9 cellular contexts compared by ENCODE assay signal in the genomic region with DNA sequence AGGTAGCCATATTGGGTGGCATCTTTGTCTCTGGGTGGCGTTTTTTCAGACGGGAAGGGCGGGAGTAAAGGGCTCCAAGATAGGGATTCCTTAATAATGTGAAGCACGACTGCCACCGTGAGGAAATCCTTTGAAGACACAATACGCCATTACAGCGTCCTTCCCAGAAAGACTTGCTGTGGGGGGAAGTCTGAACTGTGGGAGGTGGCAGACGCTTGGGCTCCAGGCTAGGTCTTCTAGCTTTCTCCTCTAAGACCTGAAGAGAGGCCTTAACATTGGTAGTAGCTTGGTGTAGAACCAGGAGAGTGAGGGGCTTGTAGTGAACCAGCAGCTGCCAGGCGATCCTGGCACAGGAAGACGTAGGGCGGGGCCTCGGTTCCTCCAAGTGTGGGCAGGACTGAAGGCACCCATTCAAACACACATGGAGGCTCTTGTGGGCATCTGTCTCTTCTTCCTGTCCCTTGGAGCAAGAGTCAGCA.
A peak's percentile ranks its signal among the peaks of the same experiment; 100 is the strongest.
DNase-seq lines count a peak whose midpoint lies in the region; ATAC-seq and TF ChIP-seq lines count a peak whose summit lies in the region.
"Had no signal": no experiment of that assay in that cellular context is flagged by ENCODE, and none has a peak within 500 bp of the region (broad histone marks: within the 10 kb centered on the region; RNA-seq: fewer than 3 reads in every experiment).

No MANE protein-coding gene starts in this region.

- H3K27ac ChIP-seq in caudate nucleus (ENCODE audit: low read depth, low read length) (peak overlapping the region; percentile 97), psoas muscle (peak overlapping the region; percentile 88)

- no peaks in the 10 kb centered on the region for H3K27me3 ChIP-seq in psoas muscle (ENCODE audit: insufficient read depth in 3 of 3, low read length in 2 of 3)

- peak in 25 of 61 donors; percentile 36 to 91 (median 71) for DNase-seq in caudate nucleus (lab: John Stamatoyannopoulos, UW)
- DNase-seq in psoas muscle: peak; percentile 69 to 88
- no peak for DNase-seq in superior temporal gyrus (ENCODE audit: extremely low spot score)
- DNase-seq in activated CD4-positive, alpha-beta T cell treated with anti-CD3 and anti-CD28 coated beads, Interleukin-2, amount 50 U/mL, for 1 hour: no peak
- no peak for DNase-seq in stimulated activated CD4-positive, alpha-beta T cell treated with anti-CD3 and anti-CD28 coated beads, Interleukin-1b, Interleukin-23, amount 100 ng/mL, for 48 hours
- no peak for DNase-seq in NCI-H1694 (lab: John Stamatoyannopoulos, UW)

- H3K4me1 ChIP-seq in psoas muscle: no peaks in the 10 kb centered on the region

- TF ChIP-seq CTCF in psoas muscle (IDR thresholded peaks at IDR 0.05): peak; percentile 53

- H3K4me3 ChIP-seq in psoas muscle: peak overlapping the region; percentile 71

- intact Hi-C loops in psoas muscle (cut with DNase I): no loop called here

- H3K36me3 ChIP-seq in psoas muscle (ENCODE audit: insufficient read depth in 1 of 2, low read depth in 1 of 2): no peaks in the 10 kb centered on the region

- WGBS in psoas muscle, 3 donors: 55 to 97% (median 95%) methylated on average over 12 of the region's 12 CpGs

- no peaks in the 10 kb centered on the region for H3K9me3 ChIP-seq in psoas muscle

- ATAC-seq in GM18517 (IDR thresholded peaks at IDR 0.05; ENCODE audit: unreplicated experiment) (peak; percentile 71), HG03108 (IDR thresholded peaks at IDR 0.05; ENCODE audit: unreplicated experiment) (peak; percentile 53), psoas muscle (peak; percentile 87 to 90 (median 88))
- ATAC-seq: stimulated activated effector memory CD8-positive, alpha-beta T cell treated with anti-CD3 and anti-CD28 coated beads, Interleukin-12 subunit alpha, Interleukin-12 subunit beta, amount 100 ng/mL, for 72 hours had no signal

Comparison
In these comparisons a context has a peak if more than half of its experiments do, and no peak if none do; other contexts are left out.
1. DNase-seq: peak in psoas muscle (2 of 2); none in superior temporal gyrus (single experiment), activated CD4-positive, alpha-beta T cell treated with anti-CD3 and anti-CD28 coated beads, Interleukin-2, amount 50 U/mL, for 1 hour (single experiment), stimulated activated CD4-positive, alpha-beta T cell treated with anti-CD3 and anti-CD28 coated beads, Interleukin-1b, Interleukin-23, amount 100 ng/mL, for 48 hours (single experiment) and NCI-H1694 (single experiment).
2. Peak in every context shown above with its lines, with median percentiles within 50 percentile points of each other: ATAC-seq.